In the genomic region with DNA sequence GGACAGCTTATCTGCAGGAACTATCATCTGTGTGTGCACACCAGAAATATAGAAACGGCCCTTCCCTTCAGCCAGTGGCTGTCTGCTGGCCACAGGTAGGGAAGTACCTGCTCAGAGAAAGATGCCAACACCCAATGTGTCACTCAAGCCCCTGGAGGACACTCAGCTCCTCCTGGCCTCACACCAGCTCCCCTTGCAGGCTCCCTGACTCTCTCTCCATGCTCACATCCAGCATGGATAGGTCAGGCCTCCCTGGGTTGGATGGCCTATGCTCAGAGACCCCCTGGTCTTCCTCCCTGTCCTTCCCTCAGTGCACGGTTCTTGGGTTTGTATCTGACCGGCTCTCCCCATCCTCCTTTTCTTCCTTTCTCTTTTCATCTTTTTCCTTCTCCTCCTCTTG, we compare ENCODE assay signal across 22 cellular contexts.
DNase-seq lines count a peak whose midpoint lies in the region; ATAC-seq and TF ChIP-seq lines count a peak whose summit lies in the region.
"Had no signal": no experiment of that assay in that cellular context is flagged by ENCODE, and none has a peak within 500 bp of the region (broad histone marks: within the 10 kb centered on the region; RNA-seq: fewer than 3 reads in every experiment).

No MANE protein-coding gene starts in this region.

- H3K4me3 ChIP-seq in osteoblast (ENCODE audit: insufficient read depth, low read length) (no peak overlapping the region), body of pancreas (no peak overlapping the region)
- H3K4me3 ChIP-seq: BLaER1, GM12878, GM23248 had no signal

- no peaks in the 10 kb centered on the region for H3K79me2 ChIP-seq in osteoblast (ENCODE audit: insufficient read depth, low read length)

- WGBS in body of pancreas, 2 donors, result 70 to 77% methylated on average over 3 of the region's 3 CpGs

- H3K27me3 ChIP-seq in osteoblast (ENCODE audit: insufficient read depth, low read length), result no peaks in the 10 kb centered on the region
- H3K27me3 ChIP-seq in body of pancreas, result no peaks in the 10 kb centered on the region
- H3K27me3 ChIP-seq: BLaER1 had no signal

- H3K36me3 ChIP-seq in osteoblast (ENCODE audit: insufficient read depth, low read length) (no peaks in the 10 kb centered on the region), body of pancreas (replicated peaks in 1 of 2; ENCODE audit: insufficient read depth in 1 of 2, low read depth in 2 of 2) (no peaks in the 10 kb centered on the region)
- H3K36me3 ChIP-seq: BLaER1 had no signal

- peaks cover 5% of the 10 kb centered on the region for H3K4me1 Mint-ChIP-seq in activated CD8-positive, alpha-beta T cell treated with anti-CD3 and anti-CD28 coated beads, Interleukin-2, amount 10 ng/mL, durations not matched to agents 7 days and 5 days (ENCODE audit: low read depth)
- peaks cover 2% of the 10 kb centered on the region for H3K4me1 Mint-ChIP-seq in activated CD8-positive, alpha-beta T cell treated with anti-CD3 and anti-CD28 coated beads for 36 hours (ENCODE audit: low read depth)
- H3K4me1 Mint-ChIP-seq in chondrocyte (ENCODE audit: low read depth), result no peaks in the 10 kb centered on the region
- H3K4me1 Mint-ChIP-seq in activated CD4-positive, alpha-beta memory T cell treated with anti-CD3 and anti-CD28 coated beads for 36 hours (ENCODE audit: low read depth), result no peaks in the 10 kb centered on the region
- H3K4me1 Mint-ChIP-seq: B cell had no signal

- H3K36me3 Mint-ChIP-seq in activated CD8-positive, alpha-beta T cell treated with anti-CD3 and anti-CD28 coated beads, Interleukin-2, amount 10 ng/mL, durations not matched to agents 7 days and 5 days (ENCODE audit: low read depth), result no peaks in the 10 kb centered on the region
- no peaks in the 10 kb centered on the region for H3K36me3 Mint-ChIP-seq in activated CD8-positive, alpha-beta T cell treated with anti-CD3 and anti-CD28 coated beads for 36 hours (ENCODE audit: low read depth)
- H3K36me3 Mint-ChIP-seq in chondrocyte (ENCODE audit: low read depth), result no peaks in the 10 kb centered on the region
- H3K36me3 Mint-ChIP-seq in activated CD4-positive, alpha-beta memory T cell treated with anti-CD3 and anti-CD28 coated beads for 36 hours, result no peaks in the 10 kb centered on the region

- H3K4me1 ChIP-seq in osteoblast (ENCODE audit: insufficient read depth, low read length) (no peaks in the 10 kb centered on the region), body of pancreas (no peaks in the 10 kb centered on the region)
- H3K4me1 ChIP-seq: BLaER1 had no signal

- H3K9me3 ChIP-seq in osteoblast (ENCODE audit: low read depth, low read length) (no peaks in the 10 kb centered on the region), body of pancreas (peaks cover 0 to 6% (median 0%) of the 10 kb centered on the region in 3 donors)

- intact Hi-C loops in activated CD8-positive, alpha-beta T cell treated with anti-CD3 and anti-CD28 coated beads for 36 hours (cut with micrococcal nuclease), result no loop called here
- intact Hi-C loops in body of pancreas (cut with DNase I), result no loop called here
- intact Hi-C loops in activated CD4-positive, alpha-beta memory T cell treated with anti-CD3 and anti-CD28 coated beads for 36 hours (cut with micrococcal nuclease), result no loop called here

- H3K27ac ChIP-seq in osteoblast (ENCODE audit: low read depth, low read length) (no peak overlapping the region), body of pancreas (no peak overlapping the region)
- H3K27ac ChIP-seq: 22Rv1, BLaER1, C4-2B, GM23248 had no signal

- no peak overlapping the region for H3K4me3 Mint-ChIP-seq in activated CD8-positive, alpha-beta T cell treated with anti-CD3 and anti-CD28 coated beads, Interleukin-2, amount 10 ng/mL, durations not matched to agents 7 days and 5 days
- no peak overlapping the region for H3K4me3 Mint-ChIP-seq in activated CD8-positive, alpha-beta T cell treated with anti-CD3 and anti-CD28 coated beads for 36 hours
- H3K4me3 Mint-ChIP-seq in chondrocyte (ENCODE audit: unreplicated experiment), result no peak overlapping the region
- no peak overlapping the region for H3K4me3 Mint-ChIP-seq in activated CD4-positive, alpha-beta memory T cell treated with anti-CD3 and anti-CD28 coated beads for 36 hours
- H3K4me3 Mint-ChIP-seq: B cell; CD4-positive, alpha-beta T cell; CD8-positive, alpha-beta memory T cell had no signal

- no peak for TF ChIP-seq CTCF in activated CD8-positive, alpha-beta T cell treated with anti-CD3 and anti-CD28 coated beads for 36 hours (IDR thresholded peaks at IDR 0.05)
- no peak for TF ChIP-seq CTCF in chondrocyte (IDR thresholded peaks at IDR 0.05)
- no peak for TF ChIP-seq CTCF in osteoblast (IDR thresholded peaks at IDR 0.05; ENCODE audit: extremely low read depth, low read depth, low read length)
- TF ChIP-seq CTCF in body of pancreas (IDR thresholded peaks at IDR 0.05), result no peak

- no peak for ATAC-seq in activated CD8-positive, alpha-beta T cell treated with anti-CD3 and anti-CD28 coated beads, Interleukin-2, amount 10 ng/mL, durations not matched to agents 7 days and 5 days
- no peak for ATAC-seq in activated CD8-positive, alpha-beta T cell treated with anti-CD3 and anti-CD28 coated beads for 36 hours
- no peak for ATAC-seq in body of pancreas
- ATAC-seq: GM12878, HCT116 had no signal

- no peak for TF ChIP-seq POLR2A in body of pancreas (IDR thresholded peaks at IDR 0.05)

- CTCF ChIA-PET in activated CD8-positive, alpha-beta T cell treated with anti-CD3 and anti-CD28 coated beads, Interleukin-2, amount 10 ng/mL, durations not matched to agents 7 days and 5 days (lab: Charles Lee), result no interaction called here
- CTCF ChIA-PET in activated CD8-positive, alpha-beta T cell treated with anti-CD3 and anti-CD28 coated beads for 36 hours (lab: Charles Lee), result no interaction called here
- CTCF ChIA-PET in activated CD4-positive, alpha-beta memory T cell treated with anti-CD3 and anti-CD28 coated beads for 36 hours (lab: Charles Lee), result no interaction called here

- H3K4me2 ChIP-seq in osteoblast (ENCODE audit: insufficient read depth, low read length), result no peak overlapping the region
- H3K4me2 ChIP-seq: BLaER1 had no signal

- H3K9me3 Mint-ChIP-seq in activated CD8-positive, alpha-beta T cell treated with anti-CD3 and anti-CD28 coated beads, Interleukin-2, amount 10 ng/mL, durations not matched to agents 7 days and 5 days (ENCODE audit: insufficient read depth), result peaks cover 11% of the 10 kb centered on the region
- H3K9me3 Mint-ChIP-seq in activated CD8-positive, alpha-beta T cell treated with anti-CD3 and anti-CD28 coated beads for 36 hours, result peaks cover 6% of the 10 kb centered on the region
- H3K9me3 Mint-ChIP-seq in chondrocyte (ENCODE audit: low read depth), result peaks cover 7% of the 10 kb centered on the region
- H3K9me3 Mint-ChIP-seq in activated CD4-positive, alpha-beta memory T cell treated with anti-CD3 and anti-CD28 coated beads for 36 hours, result peaks cover 2% of the 10 kb centered on the region
- H3K9me3 Mint-ChIP-seq: CD4-positive, alpha-beta T cell; CD8-positive, alpha-beta memory T cell had no signal

- H3K27me3 Mint-ChIP-seq in activated CD8-positive, alpha-beta T cell treated with anti-CD3 and anti-CD28 coated beads, Interleukin-2, amount 10 ng/mL, durations not matched to agents 7 days and 5 days (ENCODE audit: low read depth), result no peaks in the 10 kb centered on the region
- H3K27me3 Mint-ChIP-seq in activated CD8-positive, alpha-beta T cell treated with anti-CD3 and anti-CD28 coated beads for 36 hours, result no peaks in the 10 kb centered on the region
- peaks cover 8% of the 10 kb centered on the region for H3K27me3 Mint-ChIP-seq in chondrocyte (ENCODE audit: low read depth)
- no peaks in the 10 kb centered on the region for H3K27me3 Mint-ChIP-seq in activated CD4-positive, alpha-beta memory T cell treated with anti-CD3 and anti-CD28 coated beads for 36 hours
- H3K27me3 Mint-ChIP-seq: B cell; CD4-positive, alpha-beta T cell had no signal

- H3K27ac Mint-ChIP-seq in activated CD8-positive, alpha-beta T cell treated with anti-CD3 and anti-CD28 coated beads, Interleukin-2, amount 10 ng/mL, durations not matched to agents 7 days and 5 days, result no peak overlapping the region
- H3K27ac Mint-ChIP-seq in activated CD8-positive, alpha-beta T cell treated with anti-CD3 and anti-CD28 coated beads for 36 hours, result no peak overlapping the region
- peak overlapping the region; percentile 30 for H3K27ac Mint-ChIP-seq in chondrocyte (ENCODE audit: unreplicated experiment)
- no peak overlapping the region for H3K27ac Mint-ChIP-seq in activated CD4-positive, alpha-beta memory T cell treated with anti-CD3 and anti-CD28 coated beads for 36 hours
- H3K27ac Mint-ChIP-seq: B cell; CD4-positive, alpha-beta T cell had no signal

- no peaks in the 10 kb centered on the region for H4K20me1 ChIP-seq in osteoblast (ENCODE audit: insufficient read depth, low read length)
- H4K20me1 ChIP-seq: BLaER1 had no signal

- DNase-seq in activated CD8-positive, alpha-beta T cell treated with anti-CD3 and anti-CD28 coated beads, Interleukin-2, amount 10 ng/mL, durations not matched to agents 7 days and 5 days, result peak; percentile 11
- DNase-seq in activated CD8-positive, alpha-beta T cell treated with anti-CD3 and anti-CD28 coated beads for 36 hours, result no peak
- DNase-seq in chondrocyte (ENCODE audit: low spot score) (no peak), mesenteric fat pad (ENCODE audit: low spot score) (peak; percentile 49), osteoblast (ENCODE audit: insufficient read length, low spot score, missing footprints) (peak; percentile 31), NOMO-1 (lab: John Stamatoyannopoulos, UW; ENCODE audit: unreplicated experiment in 2 of 2) (no peak), body of pancreas (no peak)
- DNase-seq in activated CD4-positive, alpha-beta memory T cell treated with anti-CD3 and anti-CD28 coated beads for 36 hours, result no peak
- DNase-seq: CD4-positive, alpha-beta T cell; CD8-positive, alpha-beta memory T cell; DMS 273 treated with DMSO at 0.1 percent for 48 hours; DMS79; EL; GDM1; GM23248; H7 had no signal

- POLR2A ChIA-PET in activated CD8-positive, alpha-beta T cell treated with anti-CD3 and anti-CD28 coated beads, Interleukin-2, amount 10 ng/mL, durations not matched to agents 7 days and 5 days (lab: Charles Lee), result no interaction called here
- POLR2A ChIA-PET in activated CD8-positive, alpha-beta T cell treated with anti-CD3 and anti-CD28 coated beads for 36 hours (lab: Charles Lee), result interaction anchor here (0.6 to 1.7 kb wide), 2 partner anchors 14 to 151 kb away, joined by 3 to 4 read pairs; no protein-coding TSS in a partner anchor
- POLR2A ChIA-PET in activated CD4-positive, alpha-beta memory T cell treated with anti-CD3 and anti-CD28 coated beads for 36 hours (lab: Charles Lee), result no interaction called here

- no peak overlapping the region for H2AFZ ChIP-seq in osteoblast (ENCODE audit: low read length)
- H2AFZ ChIP-seq: GM23248 had no signal

Comparison
In these comparisons a context has a peak if more than half of its experiments do, and no peak if none do; other contexts are left out.
1. DNase-seq: peak in activated CD8-positive, alpha-beta T cell treated with anti-CD3 and anti-CD28 coated beads, Interleukin-2, amount 10 ng/mL, durations not matched to agents 7 days and 5 days (single experiment), mesenteric fat pad (single experiment) and osteoblast (single experiment); none in activated CD8-positive, alpha-beta T cell treated with anti-CD3 and anti-CD28 coated beads for 36 hours (single experiment), chondrocyte (single experiment), NOMO-1 (0 of 2), body of pancreas (0 of 4) and activated CD4-positive, alpha-beta memory T cell treated with anti-CD3 and anti-CD28 coated beads for 36 hours (single experiment).